Comparison of ENCODE assay signal across 9 cellular contexts in genomic region chr14:20440882-20441281, GRCh38. TPM values are rescaled to one million over a fixed set of nuclear protein-coding genes. Genes with fewer than 3 reads are reported as not detected.
DNase-seq lines count a peak whose midpoint lies in the region; ATAC-seq and TF ChIP-seq lines count a peak whose summit lies in the region.
"Had no signal": no experiment of that assay in that cellular context is flagged by ENCODE, and none has a peak within 500 bp of the region (broad histone marks: within the 10 kb centered on the region; RNA-seq: fewer than 3 reads in every experiment).

No MANE protein-coding gene starts in this region.

- peak overlapping the region; percentile 38 for H3K4me3 Mint-ChIP-seq in activated T-helper 17 cell treated with anti-CD3 and anti-CD28 coated beads, Interleukin-2, amount 50 U/mL, for 72 hours
- H3K4me3 Mint-ChIP-seq: immature natural killer cell had no signal

- H3K36me3 ChIP-seq in neutrophil: peaks cover 6% of the 10 kb centered on the region

- H3K27me3 Mint-ChIP-seq in activated T-helper 17 cell treated with anti-CD3 and anti-CD28 coated beads, Interleukin-2, amount 50 U/mL, for 72 hours: no peaks in the 10 kb centered on the region

- no peak overlapping the region for H3K4me3 ChIP-seq in neutrophil (ENCODE audit: low read depth in 1 of 2, low read length in 1 of 2)

- ATAC-seq in activated CD4-positive, CD25-positive, alpha-beta regulatory T cell treated with anti-CD3 and anti-CD28 coated beads, Interleukin-2, amount 50 U/mL, for 24 hours: peak; percentile 75 to 83
- ATAC-seq in HG03442 (IDR thresholded peaks at IDR 0.05; ENCODE audit: unreplicated experiment) (peak; percentile 87), HG03095 (IDR thresholded peaks at IDR 0.05; ENCODE audit: unreplicated experiment) (no peak), GM18517 (IDR thresholded peaks at IDR 0.05; ENCODE audit: unreplicated experiment) (no peak)
- ATAC-seq in activated T-helper 17 cell treated with anti-CD3 and anti-CD28 coated beads, Interleukin-2, amount 50 U/mL, for 72 hours (replicated peaks): peak; percentile 99

- H3K4me1 Mint-ChIP-seq in activated T-helper 17 cell treated with anti-CD3 and anti-CD28 coated beads, Interleukin-2, amount 50 U/mL, for 72 hours: peaks cover 18% of the 10 kb centered on the region

- no peaks in the 10 kb centered on the region for H3K27me3 ChIP-seq in neutrophil

- no peaks in the 10 kb centered on the region for H3K36me3 Mint-ChIP-seq in activated T-helper 17 cell treated with anti-CD3 and anti-CD28 coated beads, Interleukin-2, amount 50 U/mL, for 72 hours (ENCODE audit: low read depth)

- H3K9me3 ChIP-seq in neutrophil: no peaks in the 10 kb centered on the region

- H3K27ac Mint-ChIP-seq in activated T-helper 17 cell treated with anti-CD3 and anti-CD28 coated beads, Interleukin-2, amount 50 U/mL, for 72 hours: peak overlapping the region; percentile 76

- no peaks in the 10 kb centered on the region for H3K9me3 Mint-ChIP-seq in activated T-helper 17 cell treated with anti-CD3 and anti-CD28 coated beads, Interleukin-2, amount 50 U/mL, for 72 hours
- H3K9me3 Mint-ChIP-seq: immature natural killer cell had no signal

- DNase-seq in activated CD4-positive, CD25-positive, alpha-beta regulatory T cell treated with anti-CD3 and anti-CD28 coated beads, Interleukin-2, amount 50 U/mL, for 72 hours: no peak
- no peak for DNase-seq in D341Med (ENCODE audit: low spot score)
- DNase-seq: immature natural killer cell had no signal

- TF ChIP-seq CTCF in neutrophil (IDR thresholded peaks at IDR 0.05): no peak

- peaks cover 13 to 17% of the 10 kb centered on the region in 2 experiments for H3K4me1 ChIP-seq in neutrophil (ENCODE audit: control insufficient read depth in 1 of 2, insufficient read depth in 1 of 2, low read depth in 1 of 2, low read length in 1 of 2)

- peak overlapping the region; percentile 6 for H3K27ac ChIP-seq in neutrophil

RNA-seq across cellular contexts. Expression of gene KLHL33, which starts 4.9 kb away (rescaled TPM):
- under 1 TPM; 0.04 to 0.11 TPM for total RNA-seq in activated T-helper 17 cell treated with anti-CD3 and anti-CD28 coated beads, Interleukin-2, amount 50 U/mL, for 72 hours

RNA-seq across cellular contexts. Expression of gene OSGEP, which starts 13.7 kb away (rescaled TPM):
- 10 to 100 TPM; 40.5 to 42.3 TPM for total RNA-seq in activated T-helper 17 cell treated with anti-CD3 and anti-CD28 coated beads, Interleukin-2, amount 50 U/mL, for 72 hours

RNA-seq across cellular contexts. Expression of gene APEX1, which starts 14.1 kb away (rescaled TPM):
- total RNA-seq in activated T-helper 17 cell treated with anti-CD3 and anti-CD28 coated beads, Interleukin-2, amount 50 U/mL, for 72 hours: 100 to 1,000 TPM; 151 to 224 TPM

RNA-seq across cellular contexts. Expression of gene PIP4P1, which starts 20.4 kb away (rescaled TPM):
- 10 to 100 TPM; 23.1 to 27.4 TPM for total RNA-seq in activated T-helper 17 cell treated with anti-CD3 and anti-CD28 coated beads, Interleukin-2, amount 50 U/mL, for 72 hours

RNA-seq across cellular contexts. Expression of gene TEP1, which starts 27.6 kb away (rescaled TPM):
- 10 to 100 TPM; 36.6 to 86.1 TPM for total RNA-seq in activated T-helper 17 cell treated with anti-CD3 and anti-CD28 coated beads, Interleukin-2, amount 50 U/mL, for 72 hours

Comparison
In these comparisons a context has a peak if more than half of its experiments do, and no peak if none do; other contexts are left out.
1. ATAC-seq: peak in activated CD4-positive, CD25-positive, alpha-beta regulatory T cell treated with anti-CD3 and anti-CD28 coated beads, Interleukin-2, amount 50 U/mL, for 24 hours (2 of 2), HG03442 (single experiment) and activated T-helper 17 cell treated with anti-CD3 and anti-CD28 coated beads, Interleukin-2, amount 50 U/mL, for 72 hours (single experiment); none in HG03095 (single experiment) and GM18517 (single experiment).